Comparison of ENCODE assay signal across 2 cellular contexts in genomic region chr1:47332779-47333577, GRCh38.
TF ChIP-seq lines count a peak whose summit lies in the region.

No MANE protein-coding gene starts in this region.

TF ChIP-seq in K562, 482 proteins besides CTCF, POLR2A, EP300 and RAD21 (continues in another document):
- TF ChIP-seq HMG20A (CRISPR knock-in tag; conservative IDR thresholded peaks at IDR 0.05) (no peak), ZFP30 (CRISPR knock-in tag; IDR thresholded peaks at IDR 0.05; ENCODE audit: borderline replicate concordance) (no peak), ZNF511 (CRISPR knock-in tag; IDR thresholded peaks at IDR 0.05) (no peak; the same call in 1 of the 2 replicates), NR4A1 (CRISPR knock-in tag; IDR thresholded peaks at IDR 0.05) (no peak), NR4A1 (tag; IDR thresholded peaks at IDR 0.05) (no peak), ZNF318 (IDR thresholded peaks at IDR 0.05; ENCODE audit: borderline replicate concordance in 1 of 2, low read depth in 1 of 2) (no peak), GTF2A2 (tag; IDR thresholded peaks at IDR 0.05) (no peak), POLR2H (tag; IDR thresholded peaks at IDR 0.05; ENCODE audit: low read depth) (no peak), MIER1 (IDR thresholded peaks at IDR 0.05; ENCODE audit: low read depth) (peak; percentile 70; the same call in 1 of the 2 replicates), ZNF584 (CRISPR knock-in tag; IDR thresholded peaks at IDR 0.05; ENCODE audit: low read depth) (no peak), PHF20 (IDR thresholded peaks at IDR 0.05; ENCODE audit: partially characterized antibody) (no peak), ZNF12 (CRISPR knock-in tag; IDR thresholded peaks at IDR 0.05) (peak; percentile 67), CBX1 (IDR thresholded peaks at IDR 0.05; ENCODE audit: low read depth) (no peak), IFI16 (CRISPR knock-in tag; IDR thresholded peaks at IDR 0.05) (no peak), XRCC5 (IDR thresholded peaks at IDR 0.05; ENCODE audit: low read depth, low read length) (no peak; the same call in 1 of the 2 replicates), SMARCC2 (IDR thresholded peaks at IDR 0.05; ENCODE audit: low read depth) (0 out of 2 replicates have a peak, but pooled peaks have one; percentile 46), ETV1 (tag; conservative IDR thresholded peaks at IDR 0.05; ENCODE audit: low read depth) (no peak), SMAD2 (IDR thresholded peaks at IDR 0.05; ENCODE audit: low read depth, low read length) (no peak), DPF2 (IDR thresholded peaks at IDR 0.05) (peak; percentile 54), SRF (CRISPR knock-in tag; IDR thresholded peaks at IDR 0.05) (no peak), ZNF444 (CRISPR knock-in tag; IDR thresholded peaks at IDR 0.05) (no peak), ZNF316 (IDR thresholded peaks at IDR 0.05) (no peak), ZNF512 (tag; IDR thresholded peaks at IDR 0.05) (0 out of 2 replicates have a peak, but pooled peaks have one; percentile 14), SMAD1 (IDR thresholded peaks at IDR 0.05; ENCODE audit: low read depth, low read length, partially characterized antibody) (no peak), ARNT (IDR thresholded peaks at IDR 0.05) (0 out of 4 replicates have a peak, but pooled peaks of 1 of the 2 experiments have one; percentile 68), ILK (tag; IDR thresholded peaks at IDR 0.05; ENCODE audit: borderline replicate concordance, low read depth) (no peak)

TF ChIP-seq in liver, 16 proteins besides CTCF, POLR2A, EP300 and RAD21:
- TF ChIP-seq FOXA2 (IDR thresholded peaks at IDR 0.05) (no peak), MAX (IDR thresholded peaks at IDR 0.05) (peak; percentile 40), RXRA (IDR thresholded peaks at IDR 0.05) (no peak), ZBTB33 (IDR thresholded peaks at IDR 0.05) (no peak)
